In genomic region chr5:177412603-177413233, GRCh38 we compare ENCODE assay signal across 12 cellular contexts. TPM values are rescaled to one million over a fixed set of nuclear protein-coding genes. Genes with fewer than 3 reads are reported as not detected.
A peak's percentile ranks its signal among the peaks of the same experiment; 100 is the strongest.
DNase-seq lines count a peak whose midpoint lies in the region; ATAC-seq, FAIRE-seq and TF ChIP-seq lines count a peak whose summit lies in the region.
"Had no signal": no experiment of that assay in that cellular context is flagged by ENCODE, and none has a peak within 500 bp of the region (broad histone marks: within the 10 kb centered on the region; RNA-seq: fewer than 3 reads in every experiment).

No MANE protein-coding gene starts in this region.

- ATAC-seq in GM19351 (IDR thresholded peaks at IDR 0.05; ENCODE audit: unreplicated experiment) = peak; percentile 86
- ATAC-seq in HG03064 (IDR thresholded peaks at IDR 0.05; ENCODE audit: low read depth, unreplicated experiment) = peak; percentile 66
- peak; percentile 16; the same call in 2 of the 3 replicates for ATAC-seq in K562
- no peak for ATAC-seq in sciatic nerve

- no peaks in the 10 kb centered on the region for H3K9me3 Mint-ChIP-seq in Caco-2 (ENCODE audit: unreplicated experiment)

- WGBS in K562 (ENCODE audit: insufficient coverage, low coverage, missing lambda C conversion rate) = 43% methylated on average over 8 of the region's 8 CpGs

- TF ChIP-seq RAD21 in K562 (CRISPR knock-in tag; conservative IDR thresholded peaks at IDR 0.05 in 1 of 2, IDR thresholded peaks at IDR 0.05 in 1 of 2) = no peak

- no peaks in the 10 kb centered on the region for H3K4me1 Mint-ChIP-seq in Caco-2 (ENCODE audit: low read depth, unreplicated experiment)

- no peak overlapping the region for H3K27ac Mint-ChIP-seq in Caco-2 (ENCODE audit: unreplicated experiment)

- peak overlapping the region; percentile 70; the same call in 1 of the 2 replicates for H2AFZ ChIP-seq in K562 (ENCODE audit: low read depth, low read length)

- POLR2A ChIA-PET in K562 (lab: Yijun Ruan, JAX) = interaction anchor here (0.8 to 5.0 kb wide), 4 partner anchors 9 to 298 kb away, joined by 3 to 32 read pairs (median 5); partner anchors contain the start of gene GRK6
- POLR2A ChIA-PET in Caco-2 (lab: Charles Lee) = no interaction called here

- TF ChIP-seq EP300 in K562 (IDR thresholded peaks at IDR 0.05; ENCODE audit: low read length) = no peak

- TF ChIP-seq POLR2A in K562 (conservative IDR thresholded peaks at IDR 0.05) = no peak

- in situ Hi-C loops in K562 (cut with MboI) = no loop called here

- H3K4me3 ChIP-seq in GM08714 (ENCODE audit: low read length) (peak overlapping the region; percentile 27; the same call in 1 of the 2 replicates), K562 (no peak overlapping the region), Caco-2 (ENCODE audit: low read depth, low read length) (no peak overlapping the region)
- H3K4me3 ChIP-seq: sigmoid colon, thoracic aorta had no signal

- no peak for DNase-seq in K562 (ENCODE audit: extremely low read depth in 1 of 4, low spot score in 3 of 4)
- no peak for DNase-seq in UCSD-AML1 (lab: John Stamatoyannopoulos, UW; ENCODE audit: unreplicated experiment)
- no peak for DNase-seq in NCI-H187 (lab: John Stamatoyannopoulos, UW)
- DNase-seq in sciatic nerve (ENCODE audit: low spot score) = no peak
- DNase-seq in Caco-2 = no peak
- DNase-seq: sigmoid colon had no signal

- BruUV-seq in K562 (replicated peaks; lab: Mats Ljungman, UMichigan) = no TSS peak
- BruUV-seq in Caco-2 (replicated peaks; lab: Mats Ljungman, UMichigan) = no TSS peak

- H3K36me3 Mint-ChIP-seq in Caco-2 (ENCODE audit: insufficient read depth, unreplicated experiment) = peaks cover 4% of the 10 kb centered on the region

- H3K36me3 ChIP-seq in K562 (ENCODE audit: control insufficient read depth, insufficient read depth, low read length) (no peaks in the 10 kb centered on the region), Caco-2 (ENCODE audit: control insufficient read depth, insufficient read depth, low read length) (no peaks in the 10 kb centered on the region)
- H3K36me3 ChIP-seq: sigmoid colon, thoracic aorta had no signal

- H4K20me1 ChIP-seq in K562 (replicated peaks; ENCODE audit: control insufficient read depth, insufficient read depth, low read length) = no peaks in the 10 kb centered on the region

- H3K9me3 ChIP-seq in K562 (replicated peaks; ENCODE audit: control insufficient read depth, insufficient read depth, low read depth, low read length) (no peaks in the 10 kb centered on the region), Caco-2 (no peaks in the 10 kb centered on the region)
- H3K9me3 ChIP-seq: sigmoid colon, thoracic aorta had no signal

- intact Hi-C loops in K562 (cut with micrococcal nuclease) = no loop called here
- intact Hi-C loops in sciatic nerve (cut with DNase I) = no loop called here
- intact Hi-C loops in Caco-2 (cut with micrococcal nuclease; ENCODE audit: unreplicated experiment) = no loop called here

- TF ChIP-seq CTCF in K562 (IDR thresholded peaks at IDR 0.05 in 2 of 3, conservative IDR thresholded peaks at IDR 0.05 in 1 of 3; ENCODE audit: insufficient read depth in 2 of 3, low read depth in 1 of 3, low read length in 3 of 3) = no peak
- no peak for TF ChIP-seq CTCF in Caco-2 (IDR thresholded peaks at IDR 0.05; ENCODE audit: insufficient read depth in 1 of 2, low read depth in 1 of 2, low read length in 1 of 2, severe bottlenecking in 1 of 2, unreplicated experiment in 1 of 2)

- H3K4me1 ChIP-seq in K562 (replicated peaks in 1 of 2; ENCODE audit: control insufficient read depth in 2 of 2, insufficient read depth in 2 of 2, low read length in 2 of 2) (no peaks in the 10 kb centered on the region; a peak in 1 of 5 replicates), Caco-2 (no peaks in the 10 kb centered on the region)

- no peaks in the 10 kb centered on the region for H3K79me2 ChIP-seq in K562 (ENCODE audit: control insufficient read depth, insufficient read depth, low read length)

- no peak overlapping the region for H3K27ac ChIP-seq in K562 (ENCODE audit: extremely low read depth, low read depth, low read length)
- H3K27ac ChIP-seq: sigmoid colon, thoracic aorta had no signal

- H3K27me3 ChIP-seq in K562 (ENCODE audit: control insufficient read depth in 2 of 2, insufficient read depth in 2 of 2, low read length in 2 of 2) (no peaks in the 10 kb centered on the region), Caco-2 (replicated peaks; ENCODE audit: control insufficient read depth, insufficient read depth, low read length) (no peaks in the 10 kb centered on the region)
- H3K27me3 ChIP-seq: sigmoid colon had no signal

- no peaks in the 10 kb centered on the region for H3K27me3 Mint-ChIP-seq in Caco-2 (ENCODE audit: insufficient read depth, unreplicated experiment)

- CTCF ChIA-PET in K562 (lab: Yijun Ruan, JAX; ENCODE audit: low intra/inter-chr PET ratio) (no interaction called here), Caco-2 (lab: Charles Lee) (interaction anchor here (0.6 kb wide), 1 partner anchor 17 kb away, joined by 3 read pairs; no protein-coding TSS in a partner anchor)

- H3K4me2 ChIP-seq in K562 (ENCODE audit: insufficient read depth, low read length) = peak overlapping the region; percentile 46; the same call in 1 of the 2 replicates

- peak overlapping the region in 1 of 2 experiments; percentile 24; a peak in 1 of 4 replicates for H3K9ac ChIP-seq in K562 (ENCODE audit: insufficient read depth in 1 of 2, low read depth in 2 of 2, low read length in 2 of 2)

- no peak overlapping the region for H3K4me3 Mint-ChIP-seq in Caco-2 (ENCODE audit: unreplicated experiment)

- no peaks in the 10 kb centered on the region for H3K9me1 ChIP-seq in K562 (ENCODE audit: control insufficient read depth, insufficient read depth, low read length)

- no peak for FAIRE-seq in K562 (lab: Jason Lieb, UNC)
- FAIRE-seq: colon had no signal

RNA-seq across cellular contexts. Expression of gene F12, which starts 3.4 kb away (rescaled TPM):
- total RNA-seq in K562 (2011; cell fraction: chromatin; rRNA removed; ENCODE audit: low replicate concordance) = 2.4 and 7.8 TPM in 2 replicates
- total RNA-seq in K562 (2011; cell fraction: nucleolus; rRNA removed) = 12.2 and 13.2 TPM in 2 replicates
- 5.8 and 6.0 TPM in 2 replicates for total RNA-seq in K562 (2011; cell fraction: nucleoplasm; rRNA removed)
- 13.8 and 23.9 TPM in 2 replicates for total RNA-seq in K562 (2014; rRNA removed)
- total RNA-seq in K562 (2014; rRNA removed; fragmentation: Illumina TruSeq; extraction: Trizol) = 0.80 and 1.1 TPM in 2 replicates
- total RNA-seq in K562 (2015; rRNA removed; fragmentation: Illumina TruSeq; extraction: Trizol) = 3.6 and 4.7 TPM in 2 replicates
- total RNA-seq in K562 (2021) = 18.3 and 22.6 TPM in 2 replicates
- polyA plus RNA-seq in K562 (2011; rRNA removed) = 6.1 and 9.7 TPM in 2 replicates
- polyA plus RNA-seq in K562 (2011; cell fraction: cytosol; rRNA removed) = 11.4 and 33.1 TPM in 2 replicates
- polyA plus RNA-seq in K562 (2011; cell fraction: nucleus; rRNA removed) = 19.4 and 31.1 TPM in 2 replicates
- 15.5 and 16.0 TPM in 2 replicates for polyA plus RNA-seq in K562 (2012)
- 0.59 and 2.7 TPM in 2 replicates for polyA plus RNA-seq in K562 (2014; fragmentation: Illumina TruSeq; extraction: Trizol)
- polyA plus RNA-seq in K562 (2014; fragmentation: Nextera tagmentation; extraction: Ambion mirVana) = 1 to 10 TPM in 1 of 2 experiments, under 1 TPM in 1; 0.91 to 1.3 TPM
- polyA plus RNA-seq in K562 (2014; rRNA removed) = 14.3 and 14.9 TPM in 2 replicates
- polyA minus RNA-seq in K562 (2011; rRNA and poly(A)+ RNA removed) = 0.63 and 1.6 TPM in 2 replicates
- 8.3 and 17.7 TPM in 2 replicates for polyA minus RNA-seq in K562 (2011; cell fraction: cytosol; rRNA and poly(A)+ RNA removed)
- 3.9 and 6.0 TPM in 2 replicates for polyA minus RNA-seq in K562 (2011; cell fraction: nucleus; rRNA and poly(A)+ RNA removed)
- 0.49 TPM for total RNA-seq in sciatic nerve
- total RNA-seq in Caco-2 (2022) = 13.3 and 14.0 TPM in 2 replicates
- total RNA-seq: thoracic aorta had no signal

RNA-seq across cellular contexts. Expression of gene PFN3, which starts 12.3 kb away (rescaled TPM):
- total RNA-seq in K562 (2011; cell fraction: chromatin; rRNA removed; ENCODE audit: low replicate concordance) = not detected in 2 replicates
- not detected in 2 replicates for total RNA-seq in K562 (2011; cell fraction: nucleolus; rRNA removed)
- total RNA-seq in K562 (2011; cell fraction: nucleoplasm; rRNA removed) = not detected in 2 replicates
- total RNA-seq in K562 (2014; rRNA removed) (not detected in 2 replicates), K562 (2014; rRNA removed; fragmentation: Illumina TruSeq; extraction: Trizol) (not detected in 2 replicates), K562 (2015; rRNA removed; fragmentation: Illumina TruSeq; extraction: Trizol) (not detected in 2 replicates), K562 (2021) (not detected in 2 replicates), sciatic nerve (not detected), Caco-2 (2022) (not detected in 2 replicates)
- polyA plus RNA-seq in K562 (2011; rRNA removed) (not detected in 2 replicates), K562 (2014; fragmentation: Illumina TruSeq; extraction: Trizol) (not detected in 2 replicates), K562 (2014; fragmentation: Nextera tagmentation; extraction: Ambion mirVana) (not detected), K562 (2014; rRNA removed) (not detected in 2 replicates)
- polyA plus RNA-seq in K562 (2011; cell fraction: cytosol; rRNA removed) = not detected in 2 replicates
- not detected in 2 replicates for polyA plus RNA-seq in K562 (2011; cell fraction: nucleus; rRNA removed)
- not detected in 2 replicates for polyA plus RNA-seq in K562 (2012)
- not detected in 2 replicates for polyA minus RNA-seq in K562 (2011; rRNA and poly(A)+ RNA removed)
- polyA minus RNA-seq in K562 (2011; cell fraction: cytosol; rRNA and poly(A)+ RNA removed) = not detected in 2 replicates
- polyA minus RNA-seq in K562 (2011; cell fraction: nucleus; rRNA and poly(A)+ RNA removed) = 0.67 TPM in 1 of 2 replicates, not detected in the other
- total RNA-seq: RPMI7951, sigmoid colon, thoracic aorta had no signal
- polyA plus RNA-seq: sigmoid colon had no signal

RNA-seq across cellular contexts. Expression of gene GRK6, which starts 13.8 kb away (rescaled TPM):
- total RNA-seq in K562 (2011; cell fraction: chromatin; rRNA removed; ENCODE audit: low replicate concordance) = 102 and 350 TPM in 2 replicates
- total RNA-seq in K562 (2011; cell fraction: nucleolus; rRNA removed) = 191 and 204 TPM in 2 replicates
- 94.0 and 133 TPM in 2 replicates for total RNA-seq in K562 (2011; cell fraction: nucleoplasm; rRNA removed)
- 89.8 and 100 TPM in 2 replicates for total RNA-seq in K562 (2014; rRNA removed)
- 31.2 and 35.7 TPM in 2 replicates for total RNA-seq in K562 (2014; rRNA removed; fragmentation: Illumina TruSeq; extraction: Trizol)
- 54.0 and 54.1 TPM in 2 replicates for total RNA-seq in K562 (2015; rRNA removed; fragmentation: Illumina TruSeq; extraction: Trizol)
- 114 and 122 TPM in 2 replicates for total RNA-seq in K562 (2021)
- polyA plus RNA-seq in K562 (2011; rRNA removed) = 44.1 and 44.5 TPM in 2 replicates
- polyA plus RNA-seq in K562 (2011; cell fraction: cytosol; rRNA removed) = 40.2 and 83.8 TPM in 2 replicates
- 80.9 and 141 TPM in 2 replicates for polyA plus RNA-seq in K562 (2011; cell fraction: nucleus; rRNA removed)
- polyA plus RNA-seq in K562 (2012) = 66.8 and 81.9 TPM in 2 replicates
- 39.2 and 69.3 TPM in 2 replicates for polyA plus RNA-seq in K562 (2014; fragmentation: Illumina TruSeq; extraction: Trizol)
- polyA plus RNA-seq in K562 (2014; fragmentation: Nextera tagmentation; extraction: Ambion mirVana) = 1 to 10 TPM in 1 of 2 experiments, under 1 TPM in 1; 0.63 to 1.8 TPM
- 69.0 and 80.4 TPM in 2 replicates for polyA plus RNA-seq in K562 (2014; rRNA removed)
- 60.4 and 79.9 TPM in 2 replicates for polyA minus RNA-seq in K562 (2011; rRNA and poly(A)+ RNA removed)
- 53.3 and 59.0 TPM in 2 replicates for polyA minus RNA-seq in K562 (2011; cell fraction: cytosol; rRNA and poly(A)+ RNA removed)
- 78.6 and 92.6 TPM in 2 replicates for polyA minus RNA-seq in K562 (2011; cell fraction: nucleus; rRNA and poly(A)+ RNA removed)
- 25.0 TPM for total RNA-seq in sciatic nerve
- 64.4 and 71.9 TPM in 2 replicates for total RNA-seq in Caco-2 (2022)

RNA-seq across cellular contexts. Expression of gene SLC34A1, which starts 28.5 kb away (rescaled TPM):
- 0.09 TPM in 1 of 2 replicates, not detected in the other for total RNA-seq in K562 (2011; cell fraction: chromatin; rRNA removed; ENCODE audit: low replicate concordance)
- not detected in 2 replicates for total RNA-seq in K562 (2011; cell fraction: nucleolus; rRNA removed)
- not detected in 2 replicates for total RNA-seq in K562 (2011; cell fraction: nucleoplasm; rRNA removed)
- not detected in 2 replicates for total RNA-seq in K562 (2014; rRNA removed)
- total RNA-seq in K562 (2014; rRNA removed; fragmentation: Illumina TruSeq; extraction: Trizol) = not detected in 2 replicates
- not detected in 2 replicates for total RNA-seq in K562 (2015; rRNA removed; fragmentation: Illumina TruSeq; extraction: Trizol)
- not detected in 2 replicates for total RNA-seq in K562 (2021)
- polyA plus RNA-seq in K562 (2011; rRNA removed) = not detected in 2 replicates
- polyA plus RNA-seq in K562 (2011; cell fraction: cytosol; rRNA removed) = not detected in 2 replicates
- not detected in 2 replicates for polyA plus RNA-seq in K562 (2011; cell fraction: nucleus; rRNA removed)
- polyA plus RNA-seq in K562 (2012) = not detected in 2 replicates
- polyA plus RNA-seq in K562 (2014; fragmentation: Illumina TruSeq; extraction: Trizol) = not detected in 2 replicates
- polyA plus RNA-seq in K562 (2014; fragmentation: Nextera tagmentation; extraction: Ambion mirVana) = not detected
- not detected in 2 replicates for polyA plus RNA-seq in K562 (2014; rRNA removed)
- not detected in 2 replicates for polyA minus RNA-seq in K562 (2011; rRNA and poly(A)+ RNA removed)
- not detected in 2 replicates for polyA minus RNA-seq in K562 (2011; cell fraction: cytosol; rRNA and poly(A)+ RNA removed)
- polyA minus RNA-seq in K562 (2011; cell fraction: nucleus; rRNA and poly(A)+ RNA removed) = not detected in 2 replicates
- not detected for total RNA-seq in sciatic nerve
- total RNA-seq in Caco-2 (2022) = not detected in 2 replicates
- total RNA-seq: RPMI7951, sigmoid colon, thoracic aorta had no signal

RNA-seq across cellular contexts. Expression of gene PRR7, which starts 33.9 kb away (rescaled TPM):
- total RNA-seq in K562 (2011; cell fraction: chromatin; rRNA removed; ENCODE audit: low replicate concordance) = 1.6 TPM in 1 of 2 replicates, not detected in the other
- total RNA-seq in K562 (2011; cell fraction: nucleolus; rRNA removed) = 3.3 and 4.7 TPM in 2 replicates
- 1.0 and 1.9 TPM in 2 replicates for total RNA-seq in K562 (2011; cell fraction: nucleoplasm; rRNA removed)
- total RNA-seq in K562 (2014; rRNA removed) (11.3 and 14.9 TPM in 2 replicates), K562 (2014; rRNA removed; fragmentation: Illumina TruSeq; extraction: Trizol) (not detected in 2 replicates), K562 (2015; rRNA removed; fragmentation: Illumina TruSeq; extraction: Trizol) (0.80 and 1.2 TPM in 2 replicates), K562 (2021) (9.7 and 10.4 TPM in 2 replicates), sciatic nerve (8.2 TPM), Caco-2 (2022) (4.7 and 5.7 TPM in 2 replicates)
- polyA plus RNA-seq in K562 (2011; rRNA removed) (0.92 and 1.0 TPM in 2 replicates), K562 (2014; fragmentation: Illumina TruSeq; extraction: Trizol) (0.24 TPM in 1 of 2 replicates, not detected in the other), K562 (2014; fragmentation: Nextera tagmentation; extraction: Ambion mirVana) (not detected), K562 (2014; rRNA removed) (10.9 and 11.2 TPM in 2 replicates)
- polyA plus RNA-seq in K562 (2011; cell fraction: cytosol; rRNA removed) = 3.5 and 22.1 TPM in 2 replicates
- polyA plus RNA-seq in K562 (2011; cell fraction: nucleus; rRNA removed) = 3.3 and 7.7 TPM in 2 replicates
- polyA plus RNA-seq in K562 (2012) = 2.3 and 4.3 TPM in 2 replicates
- not detected in 2 replicates for polyA minus RNA-seq in K562 (2011; rRNA and poly(A)+ RNA removed)
- 3.3 and 6.1 TPM in 2 replicates for polyA minus RNA-seq in K562 (2011; cell fraction: cytosol; rRNA and poly(A)+ RNA removed)
- polyA minus RNA-seq in K562 (2011; cell fraction: nucleus; rRNA and poly(A)+ RNA removed) = 2.1 and 2.6 TPM in 2 replicates
